Comparison of ENCODE assay signal across 14 cellular contexts in genomic region chr7:107079212-107079940, GRCh38. TPM values are rescaled to one million over a fixed set of nuclear protein-coding genes. Genes with fewer than 3 reads are reported as not detected.
A peak's percentile ranks its signal among the peaks of the same experiment; 100 is the strongest.
DNase-seq lines count a peak whose midpoint lies in the region; ATAC-seq and TF ChIP-seq lines count a peak whose summit lies in the region.
"Had no signal": no experiment of that assay in that cellular context is flagged by ENCODE, and none has a peak within 500 bp of the region (broad histone marks: within the 10 kb centered on the region; RNA-seq: fewer than 3 reads in every experiment).

No MANE protein-coding gene starts in this region.

- no peak for TF ChIP-seq CTCF in adrenal gland (IDR thresholded peaks at IDR 0.05)
- TF ChIP-seq CTCF in glutamatergic neuron (IDR thresholded peaks at IDR 0.05; ENCODE audit: partially characterized antibody, unreplicated experiment) = no peak
- TF ChIP-seq CTCF in MCF 10A (IDR thresholded peaks at IDR 0.05; ENCODE audit: unreplicated experiment) = no peak

- H3K4me3 ChIP-seq in adrenal gland = no peak overlapping the region
- H3K4me3 ChIP-seq in subcutaneous abdominal adipose tissue (ENCODE audit: low read depth in 1 of 5, low read length in 5 of 5) = no peak overlapping the region
- H3K4me3 ChIP-seq: GM23248 had no signal

- 42 to 51% (median 47%) methylated on average over 11 of the region's 11 CpGs for WGBS in adrenal gland, 4 donors

- H3K36me3 ChIP-seq in adrenal gland (replicated peaks in 1 of 2) (no peaks in the 10 kb centered on the region), subcutaneous abdominal adipose tissue (ENCODE audit: control insufficient read depth in 5 of 5, insufficient read depth in 5 of 5, low read length in 5 of 5) (peaks cover 0 to 3% (median 0%) of the 10 kb centered on the region in 5 donors)

- H3K27me3 ChIP-seq in adrenal gland = no peaks in the 10 kb centered on the region
- no peaks in the 10 kb centered on the region for H3K27me3 ChIP-seq in subcutaneous abdominal adipose tissue (ENCODE audit: control insufficient read depth in 5 of 5, insufficient read depth in 4 of 5, low read length in 5 of 5)

- H3K4me1 Mint-ChIP-seq in T-helper 17 cell (peaks cover 3% of the 10 kb centered on the region), glutamatergic neuron (ENCODE audit: low read depth, unreplicated experiment) (peaks cover 13% of the 10 kb centered on the region), MCF 10A (ENCODE audit: insufficient read depth, unreplicated experiment) (no peaks in the 10 kb centered on the region)
- no peaks in the 10 kb centered on the region for H3K4me1 Mint-ChIP-seq in activated T-cell treated with anti-CD3 and anti-CD28 coated beads, Interleukin-2, amount 50 U/mL, for 72 hours (ENCODE audit: low read depth)
- H3K4me1 Mint-ChIP-seq: B cell had no signal

- BruUV-seq in MCF 10A (replicated peaks; lab: Mats Ljungman, UMichigan) = no TSS peak

- TF ChIP-seq POLR2A in adrenal gland (IDR thresholded peaks at IDR 0.05) = no peak

- DNase-seq in T-helper 17 cell = no peak
- DNase-seq in adrenal gland = peak in 6 of 7 donors; percentile 46 to 76 (median 66)
- peak; percentile 68 to 77 for DNase-seq in lung microvascular endothelial cell (ENCODE audit: low read depth in 2 of 2)
- no peak for DNase-seq in activated T-cell treated with anti-CD3 and anti-CD28 coated beads, Interleukin-2, amount 50 U/mL, for 72 hours
- DNase-seq in glutamatergic neuron = no peak
- DNase-seq in MCF 10A (ENCODE audit: unreplicated experiment) = no peak
- DNase-seq: CD4-positive, alpha-beta T cell; GM23248; HCEC 1CT; NCI-H2081 treated with DMSO at 0.1 percent for 48 hours; NCI-H510A had no signal

- no peak for ATAC-seq in T-helper 17 cell
- no peak for ATAC-seq in activated T-cell treated with anti-CD3 and anti-CD28 coated beads, Interleukin-2, amount 50 U/mL, for 72 hours (replicated peaks in 1 of 2)

- H3K4me3 Mint-ChIP-seq in T-helper 17 cell = no peak overlapping the region
- no peak overlapping the region for H3K4me3 Mint-ChIP-seq in activated T-cell treated with anti-CD3 and anti-CD28 coated beads, Interleukin-2, amount 50 U/mL, for 72 hours
- H3K4me3 Mint-ChIP-seq in glutamatergic neuron (ENCODE audit: unreplicated experiment) = no peak overlapping the region
- H3K4me3 Mint-ChIP-seq in MCF 10A (ENCODE audit: unreplicated experiment) = no peak overlapping the region
- H3K4me3 Mint-ChIP-seq: B cell; CD4-positive, alpha-beta T cell had no signal

- CTCF ChIA-PET in MCF 10A (lab: Yijun Ruan, JAX) = interaction anchor here (1.0 kb wide), 1 partner anchor 133 kb away, joined by 3 read pairs; no protein-coding TSS in a partner anchor

- H3K9ac ChIP-seq in subcutaneous abdominal adipose tissue (ENCODE audit: low read length in 5 of 5) = no peak overlapping the region
- H3K9ac ChIP-seq: GM23248, KMS-11 had no signal

- peaks cover 34 to 52% of the 10 kb centered on the region in 2 donors for H3K4me1 ChIP-seq in adrenal gland (replicated peaks in 1 of 2)
- peaks cover 0 to 28% (median 19%) of the 10 kb centered on the region in 5 donors for H3K4me1 ChIP-seq in subcutaneous abdominal adipose tissue (ENCODE audit: control insufficient read depth in 5 of 5, insufficient read depth in 5 of 5, low read length in 5 of 5)

- H3K9me3 ChIP-seq in T-helper 17 cell (ENCODE audit: control insufficient read depth, low read length, poor library complexity, severe bottlenecking) (no peaks in the 10 kb centered on the region), adrenal gland (replicated peaks in 1 of 3) (no peaks in the 10 kb centered on the region), subcutaneous abdominal adipose tissue (ENCODE audit: control insufficient read depth in 5 of 5, low read length in 5 of 5) (no peaks in the 10 kb centered on the region)

- H3K36me3 Mint-ChIP-seq in T-helper 17 cell (ENCODE audit: low read depth) (peaks cover 3% of the 10 kb centered on the region), glutamatergic neuron (ENCODE audit: unreplicated experiment) (no peaks in the 10 kb centered on the region), MCF 10A (ENCODE audit: insufficient read depth, unreplicated experiment) (no peaks in the 10 kb centered on the region)
- no peaks in the 10 kb centered on the region for H3K36me3 Mint-ChIP-seq in activated T-cell treated with anti-CD3 and anti-CD28 coated beads, Interleukin-2, amount 50 U/mL, for 72 hours (ENCODE audit: insufficient read depth in 2 of 2)

- intact Hi-C loops in adrenal gland (cut with DNase I) = no loop called here
- intact Hi-C loops in MCF 10A (cut with micrococcal nuclease) = no loop called here

- POLR2A ChIA-PET in MCF 10A (lab: Yijun Ruan, JAX) = no interaction called here

- H3K9me3 Mint-ChIP-seq in activated T-cell treated with anti-CD3 and anti-CD28 coated beads, Interleukin-2, amount 50 U/mL, for 72 hours = no peaks in the 10 kb centered on the region
- H3K9me3 Mint-ChIP-seq in glutamatergic neuron (ENCODE audit: unreplicated experiment) (peaks cover 5% of the 10 kb centered on the region), MCF 10A (ENCODE audit: unreplicated experiment) (no peaks in the 10 kb centered on the region)
- H3K9me3 Mint-ChIP-seq: CD4-positive, alpha-beta T cell had no signal

- H3K27ac Mint-ChIP-seq in T-helper 17 cell (peak overlapping the region; percentile 19), glutamatergic neuron (ENCODE audit: unreplicated experiment) (no peak overlapping the region), MCF 10A (ENCODE audit: low read depth, unreplicated experiment) (no peak overlapping the region)
- H3K27ac Mint-ChIP-seq in activated T-cell treated with anti-CD3 and anti-CD28 coated beads, Interleukin-2, amount 50 U/mL, for 72 hours = no peak overlapping the region
- H3K27ac Mint-ChIP-seq: B cell; CD4-positive, alpha-beta T cell had no signal

- peak overlapping the region; percentile 22 to 90 (median 83) for H3K27ac ChIP-seq in adrenal gland
- peak overlapping the region; percentile 76 for H3K27ac ChIP-seq in subcutaneous abdominal adipose tissue (ENCODE audit: low read depth, low read length)
- H3K27ac ChIP-seq: GM23248, KMS-11 had no signal

- H3K27me3 Mint-ChIP-seq in T-helper 17 cell = peaks cover 7% of the 10 kb centered on the region
- H3K27me3 Mint-ChIP-seq in activated T-cell treated with anti-CD3 and anti-CD28 coated beads, Interleukin-2, amount 50 U/mL, for 72 hours (ENCODE audit: low read depth) = no peaks in the 10 kb centered on the region
- H3K27me3 Mint-ChIP-seq in glutamatergic neuron (ENCODE audit: unreplicated experiment) = peaks cover 2% of the 10 kb centered on the region
- H3K27me3 Mint-ChIP-seq in MCF 10A (ENCODE audit: insufficient read depth, unreplicated experiment) = peaks cover 29% of the 10 kb centered on the region
- H3K27me3 Mint-ChIP-seq: B cell; CD4-positive, alpha-beta T cell had no signal

RNA-seq across cellular contexts. Expression of gene PRKAR2B, which starts 34.9 kb away (rescaled TPM):
- total RNA-seq in T-helper 17 cell (10 to 100 TPM in 1 of 2 donors, 1 to 10 TPM in 1; 3.5 to 81.0 TPM), adrenal gland (100 to 1,000 TPM in 3 of 8 donors, 10 to 100 TPM in 5; 58.2 to 145 (median 82.9) TPM), lung microvascular endothelial cell (17.3 and 26.2 TPM in 2 replicates), glutamatergic neuron (ENCODE audit: unreplicated experiment) (14.6 TPM), MCF 10A (2022) (0.15 TPM in 1 of 2 replicates, not detected in the other)
- polyA plus RNA-seq in adrenal gland = 100 to 1,000 TPM in 1 of 3 donors, 10 to 100 TPM in 2; 30.4 to 212 (median 54.5) TPM
- total RNA-seq in activated T-cell treated with anti-CD3 and anti-CD28 coated beads, Interleukin-2, amount 50 U/mL, for 72 hours = 1 to 10 TPM; 1.1 to 1.6 TPM

Comparison
In these comparisons a context has a peak if more than half of its experiments do, and no peak if none do; other contexts are left out.
1. DNase-seq: peak in adrenal gland (6 of 7) and lung microvascular endothelial cell (2 of 2); none in T-helper 17 cell (0 of 3), activated T-cell treated with anti-CD3 and anti-CD28 coated beads, Interleukin-2, amount 50 U/mL, for 72 hours (0 of 2), glutamatergic neuron (single experiment) and MCF 10A (single experiment).